17 cellular contexts compared by ENCODE assay signal in genomic region chr1:24936688-24937087, GRCh38. TPM values are rescaled to one million over a fixed set of nuclear protein-coding genes. Genes with fewer than 3 reads are reported as not detected.
"Had no signal": no experiment of that assay in that cellular context is flagged by ENCODE, and none has a peak within 500 bp of the region (broad histone marks: within the 10 kb centered on the region; RNA-seq: fewer than 3 reads in every experiment).

No MANE protein-coding gene starts in this region.

- DNase-seq: activated CD4-positive, alpha-beta T cell treated with anti-CD3 and anti-CD28 coated beads, Interleukin-2, amount 10 ng/mL, durations not matched to agents 24 days and 14 days; activated CD8-positive, alpha-beta memory T cell treated with anti-CD3 and anti-CD28 coated beads for 24 hours; activated CD8-positive, alpha-beta memory T cell treated with anti-CD3 and anti-CD28 coated beads, Interleukin-2, amount 50 U/mL, for 48 hours; aorta; gastrocnemius medialis; heart left ventricle; left ventricle myocardium superior; naive B cell; stimulated activated CD4-positive, alpha-beta T cell treated with anti-CD3 and anti-CD28 coated beads, Interleukin-15, amount 100 ng/mL, for 24 hours; stimulated activated CD4-positive, alpha-beta T cell treated with anti-CD3 and anti-CD28 coated beads, Interleukin-2, amount 100 ng/mL, for 48 hours; T1000; tibial artery had no signal

- H3K4me3 Mint-ChIP-seq: activated CD4-positive, alpha-beta T cell treated with anti-CD3 and anti-CD28 coated beads, Interleukin-2, amount 10 ng/mL, durations not matched to agents 24 days and 14 days; naive B cell; neural crest cell had no signal

- H3K9me3 ChIP-seq: gastrocnemius medialis, heart left ventricle, right atrium auricular region, tibial artery had no signal

- H3K27ac Mint-ChIP-seq: progenitor cell of endocrine pancreas had no signal

- H3K4me3 ChIP-seq: coronary artery, gastrocnemius medialis, heart left ventricle, right atrium auricular region, tibial artery had no signal

- ATAC-seq: esophagus mucosa, gastrocnemius medialis, heart left ventricle, left ventricle myocardium superior had no signal

- H3K36me3 Mint-ChIP-seq: naive B cell had no signal

- H3K36me3 ChIP-seq: gastrocnemius medialis, heart left ventricle, right atrium auricular region, tibial artery had no signal

- H3K27me3 Mint-ChIP-seq: activated CD4-positive, alpha-beta T cell treated with anti-CD3 and anti-CD28 coated beads, Interleukin-2, amount 10 ng/mL, durations not matched to agents 24 days and 14 days; naive B cell had no signal

- H3K9me3 Mint-ChIP-seq: activated CD4-positive, alpha-beta T cell treated with anti-CD3 and anti-CD28 coated beads, Interleukin-2, amount 10 ng/mL, durations not matched to agents 24 days and 14 days; naive B cell; neural crest cell had no signal

- H3K27ac ChIP-seq: coronary artery, gastrocnemius medialis, heart left ventricle, right atrium auricular region, tibial artery had no signal

RNA-seq across cellular contexts. Expression of gene RUNX3, which starts 6.6 kb away (rescaled TPM):
- total RNA-seq: progenitor cell of endocrine pancreas had no signal
